In the genomic region with DNA sequence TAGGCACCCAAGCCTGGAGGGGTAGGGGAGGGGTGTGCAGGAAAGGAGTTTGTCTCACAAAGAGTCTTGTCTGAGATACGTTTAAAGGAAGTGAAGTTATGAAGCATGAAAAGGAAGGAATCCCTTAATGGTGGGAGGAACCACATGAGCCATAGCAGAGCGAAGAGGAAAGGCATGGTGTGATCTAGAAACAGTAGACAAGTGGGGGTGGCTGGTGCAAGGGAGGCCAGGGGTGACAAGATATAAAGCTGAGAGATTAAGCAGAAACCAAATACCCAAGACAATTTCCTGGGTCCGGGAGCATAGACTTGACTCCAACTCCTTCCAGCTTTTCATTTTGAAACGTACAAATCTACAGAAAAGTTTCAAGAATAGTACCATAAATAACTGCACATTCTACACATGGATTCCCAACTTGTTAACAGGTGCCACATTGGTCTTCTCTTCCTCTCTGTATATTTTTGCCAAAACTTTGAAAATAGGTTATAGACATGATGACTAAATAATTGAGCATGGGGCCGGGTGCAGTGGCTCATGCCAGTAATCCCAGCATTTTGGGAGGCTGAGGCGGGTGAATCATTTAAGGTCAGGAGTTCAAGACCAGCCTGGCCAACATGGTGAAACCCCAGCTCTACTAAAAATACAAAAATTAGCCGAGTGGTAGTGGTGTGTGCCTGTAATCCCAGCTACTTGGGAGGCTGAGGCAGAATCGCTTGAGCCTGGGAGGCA, we compare ENCODE assay signal across 21 cellular contexts.
"Had no signal": no experiment of that assay in that cellular context is flagged by ENCODE, and none has a peak within 500 bp of the region (broad histone marks: within the 10 kb centered on the region; RNA-seq: fewer than 3 reads in every experiment).

No MANE protein-coding gene starts in this region.

- H3K4me1 ChIP-seq: prostate gland, suprapubic skin had no signal

- H3K27me3 ChIP-seq: cardiac muscle cell, hepatocyte, suprapubic skin, transverse colon had no signal

- DNase-seq: activated CD4-positive, alpha-beta memory T cell treated with anti-CD3 and anti-CD28 coated beads for 36 hours; activated CD4-positive, alpha-beta T cell treated with anti-CD3 and anti-CD28 coated beads for 36 hours; activated naive CD4-positive, alpha-beta T cell treated with Interleukin-2 at 50 U/mL for 16 hours; activated naive CD8-positive, alpha-beta T cell treated with anti-CD3 and anti-CD28 coated beads, Interleukin-2, amount 10 ng/mL, durations not matched to agents 7 days and 5 days; activated T-cell treated with anti-CD3 and anti-CD28 coated beads for 4 hours; amygdala; dermis blood vessel endothelial cell; effector memory CD4-positive, alpha-beta T cell; foreskin fibroblast; left cardiac atrium; lower lobe of right lung; natural killer cell; right cardiac atrium; stimulated activated naive CD8-positive, alpha-beta T cell treated with anti-CD3 and anti-CD28 coated beads, Interleukin-15, amount 100 ng/mL, for 72 hours; transverse colon had no signal

- H3K4me2 ChIP-seq: hepatocyte had no signal

- H3K79me2 ChIP-seq: hepatocyte had no signal

- H3K27ac Mint-ChIP-seq: activated CD4-positive, alpha-beta memory T cell treated with anti-CD3 and anti-CD28 coated beads for 36 hours; activated CD4-positive, alpha-beta T cell treated with anti-CD3 and anti-CD28 coated beads for 36 hours; activated naive CD8-positive, alpha-beta T cell treated with anti-CD3 and anti-CD28 coated beads, Interleukin-2, amount 10 ng/mL, durations not matched to agents 7 days and 5 days; natural killer cell; stimulated activated naive CD8-positive, alpha-beta T cell treated with anti-CD3 and anti-CD28 coated beads, Interleukin-15, amount 100 ng/mL, for 72 hours had no signal

- H3K9me3 ChIP-seq: lower lobe of right lung, prostate gland, suprapubic skin, transverse colon had no signal

- H3K36me3 ChIP-seq: cardiac muscle cell, lower lobe of right lung, prostate gland, suprapubic skin, transverse colon had no signal

- H3K36me3 Mint-ChIP-seq: activated CD4-positive, alpha-beta memory T cell treated with anti-CD3 and anti-CD28 coated beads for 36 hours; activated naive CD8-positive, alpha-beta T cell treated with anti-CD3 and anti-CD28 coated beads, Interleukin-2, amount 10 ng/mL, durations not matched to agents 7 days and 5 days; natural killer cell had no signal

- H3K9me3 Mint-ChIP-seq: activated CD4-positive, alpha-beta memory T cell treated with anti-CD3 and anti-CD28 coated beads for 36 hours; natural killer cell had no signal

- H2AFZ ChIP-seq: hepatocyte had no signal

- H3K4me3 Mint-ChIP-seq: activated CD4-positive, alpha-beta memory T cell treated with anti-CD3 and anti-CD28 coated beads for 36 hours; activated CD4-positive, alpha-beta T cell treated with anti-CD3 and anti-CD28 coated beads for 36 hours; activated naive CD8-positive, alpha-beta T cell treated with anti-CD3 and anti-CD28 coated beads, Interleukin-2, amount 10 ng/mL, durations not matched to agents 7 days and 5 days; natural killer cell; stimulated activated naive CD8-positive, alpha-beta T cell treated with anti-CD3 and anti-CD28 coated beads, Interleukin-15, amount 100 ng/mL, for 72 hours; WTC11 had no signal

- H3K27me3 Mint-ChIP-seq: activated CD4-positive, alpha-beta memory T cell treated with anti-CD3 and anti-CD28 coated beads for 36 hours; activated CD4-positive, alpha-beta T cell treated with anti-CD3 and anti-CD28 coated beads for 36 hours; stimulated activated naive CD8-positive, alpha-beta T cell treated with anti-CD3 and anti-CD28 coated beads, Interleukin-15, amount 100 ng/mL, for 72 hours had no signal

- H3K4me1 Mint-ChIP-seq: activated CD4-positive, alpha-beta T cell treated with anti-CD3 and anti-CD28 coated beads for 36 hours; stimulated activated naive CD8-positive, alpha-beta T cell treated with anti-CD3 and anti-CD28 coated beads, Interleukin-15, amount 100 ng/mL, for 72 hours had no signal

- H3K4me3 ChIP-seq: cardiac muscle cell, hepatocyte, lower lobe of right lung, prostate gland, skin epidermis, suprapubic skin, transverse colon had no signal

- H3K27ac ChIP-seq: cardiac muscle cell, hepatocyte, lower lobe of right lung, prostate gland, skin epidermis, suprapubic skin, transverse colon had no signal

- ATAC-seq: activated CD4-positive, alpha-beta T cell treated with anti-CD3 and anti-CD28 coated beads for 36 hours; left cardiac atrium; lower lobe of right lung; natural killer cell; right cardiac atrium; stimulated activated naive CD8-positive, alpha-beta T cell treated with anti-CD3 and anti-CD28 coated beads, Interleukin-15, amount 100 ng/mL, for 72 hours had no signal
